In the genomic region with DNA sequence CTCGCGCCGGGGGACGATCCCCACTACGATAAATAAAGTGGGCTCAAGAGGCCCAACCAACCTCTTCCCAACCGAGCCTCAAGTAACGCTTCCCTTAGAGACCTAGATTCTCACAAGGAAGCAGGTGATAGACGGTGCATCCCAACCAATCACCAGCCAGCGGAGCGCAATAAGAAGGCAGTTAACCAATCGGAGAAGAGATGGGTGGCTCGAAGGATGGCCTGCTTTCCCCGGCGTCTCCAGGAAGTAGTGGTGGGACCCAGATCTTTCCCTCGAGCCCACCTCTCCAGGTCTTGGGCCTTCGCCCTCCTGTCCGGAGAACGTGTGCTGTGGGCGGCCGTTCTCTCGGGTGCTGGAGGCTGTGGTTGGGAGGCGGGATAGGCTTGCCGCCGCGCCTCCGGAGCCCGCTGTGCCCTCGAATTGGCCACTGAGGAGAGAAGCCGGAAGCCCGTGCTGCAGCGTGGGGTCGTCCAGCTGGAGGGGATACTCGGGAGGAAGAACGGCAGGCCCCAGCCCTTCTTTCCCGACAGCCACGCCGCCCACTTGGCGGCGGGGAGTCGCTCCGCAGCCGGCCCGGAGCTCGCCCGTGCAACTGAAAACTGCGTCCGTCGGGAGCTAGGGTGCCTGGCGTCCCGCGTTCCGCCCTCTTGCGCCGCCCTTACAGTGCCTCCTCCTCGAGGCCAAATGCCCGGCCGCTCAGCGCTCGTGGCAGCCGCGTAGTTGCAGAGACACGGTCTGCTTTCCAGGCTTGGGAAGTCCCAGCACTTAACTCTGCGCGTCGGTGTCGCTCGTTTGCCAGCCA, we compare ENCODE assay signal across 1 cellular context.
TF ChIP-seq lines count a peak whose summit lies in the region.

TSS of gene RNF6 (minus strand) at position 594 of the 802 bp plus-strand sequence. CDS start 2,665 bp downstream, outside the sequence.

TF ChIP-seq in SK-N-SH, 30 proteins besides CTCF, POLR2A, EP300 and RAD21 (continued from another document):
- TF ChIP-seq, protein P1, sequence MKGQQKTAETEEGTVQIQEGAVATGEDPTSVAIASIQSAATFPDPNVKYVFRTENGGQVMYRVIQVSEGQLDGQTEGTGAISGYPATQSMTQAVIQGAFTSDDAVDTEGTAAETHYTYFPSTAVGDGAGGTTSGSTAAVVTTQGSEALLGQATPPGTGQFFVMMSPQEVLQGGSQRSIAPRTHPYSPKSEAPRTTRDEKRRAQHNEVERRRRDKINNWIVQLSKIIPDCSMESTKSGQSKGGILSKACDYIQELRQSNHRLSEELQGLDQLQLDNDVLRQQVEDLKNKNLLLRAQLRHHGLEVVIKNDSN (IDR thresholded peaks at IDR 0.05; ENCODE audit: borderline replicate concordance, low read depth) = no peak; the same call in 1 of the 2 replicates
- no peak for TF ChIP-seq GATA2 (CRISPR knock-in tag; IDR thresholded peaks at IDR 0.05)
- no peak for TF ChIP-seq FOXM1 (IDR thresholded peaks at IDR 0.05; ENCODE audit: low read depth)
- TF ChIP-seq RXRA (IDR thresholded peaks at IDR 0.05; ENCODE audit: borderline replicate concordance, low read depth) = no peak
- TF ChIP-seq TEAD4 (IDR thresholded peaks at IDR 0.05; ENCODE audit: borderline replicate concordance, insufficient read depth) = no peak
- peak; percentile 38; the same call in 1 of the 2 replicates for TF ChIP-seq FOXJ3 (CRISPR knock-in tag; IDR thresholded peaks at IDR 0.05)
- TF ChIP-seq JUND (IDR thresholded peaks at IDR 0.05) = no peak
- no peak for TF ChIP-seq NRF1 (IDR thresholded peaks at IDR 0.05; ENCODE audit: low read depth, low read length)
- TF ChIP-seq RFX5 (IDR thresholded peaks at IDR 0.05; ENCODE audit: low read length) = no peak
- peak; percentile 52 for TF ChIP-seq MXI1 (IDR thresholded peaks at IDR 0.05; ENCODE audit: low read depth, low read length)
- peak; percentile 56 for TF ChIP-seq CHD2 (IDR thresholded peaks at IDR 0.05; ENCODE audit: low read length, partially characterized antibody)
- no peak for TF ChIP-seq EZH2phosphoT487 (IDR thresholded peaks at IDR 0.05; ENCODE audit: borderline replicate concordance, low read depth)
- TF ChIP-seq IRF3 (IDR thresholded peaks at IDR 0.05; ENCODE audit: low read depth, low read length) = peak; percentile 76
- TF ChIP-seq, protein P2, sequence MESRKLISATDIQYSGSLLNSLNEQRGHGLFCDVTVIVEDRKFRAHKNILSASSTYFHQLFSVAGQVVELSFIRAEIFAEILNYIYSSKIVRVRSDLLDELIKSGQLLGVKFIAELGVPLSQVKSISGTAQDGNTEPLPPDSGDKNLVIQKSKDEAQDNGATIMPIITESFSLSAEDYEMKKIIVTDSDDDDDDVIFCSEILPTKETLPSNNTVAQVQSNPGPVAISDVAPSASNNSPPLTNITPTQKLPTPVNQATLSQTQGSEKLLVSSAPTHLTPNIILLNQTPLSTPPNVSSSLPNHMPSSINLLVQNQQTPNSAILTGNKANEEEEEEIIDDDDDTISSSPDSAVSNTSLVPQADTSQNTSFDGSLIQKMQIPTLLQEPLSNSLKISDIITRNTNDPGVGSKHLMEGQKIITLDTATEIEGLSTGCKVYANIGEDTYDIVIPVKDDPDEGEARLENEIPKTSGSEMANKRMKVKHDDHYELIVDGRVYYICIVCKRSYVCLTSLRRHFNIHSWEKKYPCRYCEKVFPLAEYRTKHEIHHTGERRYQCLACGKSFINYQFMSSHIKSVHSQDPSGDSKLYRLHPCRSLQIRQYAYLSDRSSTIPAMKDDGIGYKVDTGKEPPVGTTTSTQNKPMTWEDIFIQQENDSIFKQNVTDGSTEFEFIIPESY (IDR thresholded peaks at IDR 0.05; ENCODE audit: borderline replicate concordance, low read depth) = no peak
